ENCODE assay signal across 1 cellular context in the genomic region with DNA sequence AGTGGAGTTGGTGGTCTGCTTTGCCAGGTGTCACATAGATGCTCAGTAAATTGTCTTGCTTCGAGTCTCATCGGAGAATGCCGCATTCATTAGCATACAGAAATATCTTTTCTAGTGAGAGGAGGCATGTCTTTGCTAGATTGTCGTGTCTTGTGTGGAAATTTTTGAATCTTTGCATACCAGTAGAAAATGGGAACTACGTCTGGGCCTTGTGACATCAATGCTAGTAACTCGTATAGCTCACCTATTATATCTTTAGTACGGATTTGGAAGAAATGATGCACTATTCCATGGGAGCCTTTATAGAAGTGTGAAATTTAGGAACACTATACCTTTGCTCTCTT.
TF ChIP-seq lines count a peak whose summit lies in the region.

No MANE protein-coding gene starts in this region.

TF ChIP-seq in SK-N-SH, 30 proteins besides CTCF, POLR2A, EP300 and RAD21 (continued from another document):
- TF ChIP-seq NFIC (IDR thresholded peaks at IDR 0.05; ENCODE audit: borderline replicate concordance): no peak
